Comparison of ENCODE assay signal across 22 cellular contexts in genomic region chr6:88072462-88072861, GRCh38. TPM values are rescaled to one million over a fixed set of nuclear protein-coding genes. Genes with fewer than 3 reads are reported as not detected.
DNase-seq lines count a peak whose midpoint lies in the region; ATAC-seq, FAIRE-seq and TF ChIP-seq lines count a peak whose summit lies in the region.
"Had no signal": no experiment of that assay in that cellular context is flagged by ENCODE, and none has a peak within 500 bp of the region (broad histone marks: within the 10 kb centered on the region; RNA-seq: fewer than 3 reads in every experiment).

No MANE protein-coding gene starts in this region.

- no peak overlapping the region for H3K4me2 ChIP-seq in HepG2 (ENCODE audit: low read depth, low read length)
- H3K4me2 ChIP-seq: A549 had no signal

- no peaks in the 10 kb centered on the region for H3K36me3 Mint-ChIP-seq in MCF 10A (ENCODE audit: insufficient read depth, unreplicated experiment)
- H3K36me3 Mint-ChIP-seq: CD4-positive, alpha-beta memory T cell had no signal

- H3K9me3 ChIP-seq in HepG2 (ENCODE audit: low read length) (no peaks in the 10 kb centered on the region), upper lobe of right lung (no peaks in the 10 kb centered on the region)
- H3K9me3 ChIP-seq: A549, HAP-1 had no signal

- intact Hi-C loops in MCF 10A (cut with micrococcal nuclease): no loop called here
- intact Hi-C loops in HepG2 (cut with micrococcal nuclease; ENCODE audit: unreplicated experiment): no loop called here
- intact Hi-C loops in upper lobe of right lung (cut with DNase I): no loop called here

- H3K36me3 ChIP-seq in bronchial epithelial cell (ENCODE audit: control insufficient read depth, insufficient read depth, low read length): no peaks in the 10 kb centered on the region
- H3K36me3 ChIP-seq in HepG2 (replicated peaks in 1 of 2; ENCODE audit: control insufficient read depth in 1 of 2, insufficient read depth in 2 of 2, low read length in 2 of 2): no peaks in the 10 kb centered on the region
- H3K36me3 ChIP-seq in upper lobe of right lung: no peaks in the 10 kb centered on the region
- H3K36me3 ChIP-seq: HAP-1 had no signal

- no peak for TF ChIP-seq EP300 in HepG2 (IDR thresholded peaks at IDR 0.05; ENCODE audit: low read depth in 2 of 2, low read length in 2 of 2)
- TF ChIP-seq EP300 in HepG2 (CRISPR knock-in tag; IDR thresholded peaks at IDR 0.05; ENCODE audit: borderline replicate concordance): no peak

- no peak overlapping the region for H3K4me3 Mint-ChIP-seq in MCF 10A (ENCODE audit: unreplicated experiment)
- H3K4me3 Mint-ChIP-seq: CD4-positive, alpha-beta memory T cell had no signal

- H3K9ac ChIP-seq in HepG2 (ENCODE audit: insufficient read depth, low read depth, low read length): no peak overlapping the region
- H3K9ac ChIP-seq: GM23248 had no signal

- TF ChIP-seq CTCF in MCF 10A (IDR thresholded peaks at IDR 0.05; ENCODE audit: unreplicated experiment) (no peak), bronchial epithelial cell (IDR thresholded peaks at IDR 0.05; ENCODE audit: insufficient read depth, low read length, severe bottlenecking) (no peak), HepG2 (CRISPR knock-in tag; IDR thresholded peaks at IDR 0.05) (no peak), upper lobe of right lung (IDR thresholded peaks at IDR 0.05) (no peak)

- FAIRE-seq in bronchial epithelial cell (lab: Jason Lieb, UNC): no peak
- FAIRE-seq in HepG2 (lab: Jason Lieb, UNC): no peak
- FAIRE-seq: A549, G401.6, GM12891 had no signal

- H2AFZ ChIP-seq in HepG2 (ENCODE audit: low read length): no peak overlapping the region
- H2AFZ ChIP-seq: GM23248 had no signal

- POLR2A ChIA-PET in MCF 10A (lab: Yijun Ruan, JAX) (no interaction called here), HepG2 (lab: Yijun Ruan, JAX) (no interaction called here)

- in situ Hi-C loops in T47D (cut with HindIII; ENCODE audit: low pct_unique_long_range_greater_than_20kb, low sequenced_read_pairs): no loop called here
- in situ Hi-C loops in HepG2 (cut with HindIII; ENCODE audit: extremely low pct_ligation_motif_present, low pct_unique_long_range_greater_than_20kb): no loop called here

- H4K20me1 ChIP-seq in HepG2 (ENCODE audit: insufficient read depth, low read length): no peaks in the 10 kb centered on the region

- no peaks in the 10 kb centered on the region for H3K4me1 Mint-ChIP-seq in MCF 10A (ENCODE audit: insufficient read depth, unreplicated experiment)
- H3K4me1 Mint-ChIP-seq: CD4-positive, alpha-beta memory T cell had no signal

- WGBS in HepG2 (ENCODE audit: low lambda C conversion rate): 10% methylated on average over 1 of the region's 1 CpG

- H3K79me2 ChIP-seq in HepG2 (ENCODE audit: insufficient read depth, low read length): no peaks in the 10 kb centered on the region

- H3K27ac Mint-ChIP-seq in MCF 10A (ENCODE audit: low read depth, unreplicated experiment): no peak overlapping the region
- H3K27ac Mint-ChIP-seq: CD4-positive, alpha-beta memory T cell had no signal

- H3K27me3 Mint-ChIP-seq in MCF 10A (ENCODE audit: insufficient read depth, unreplicated experiment): peaks cover 33% of the 10 kb centered on the region

- H3K4me3 ChIP-seq in bronchial epithelial cell (ENCODE audit: low read depth, low read length): no peak overlapping the region
- no peak overlapping the region for H3K4me3 ChIP-seq in HepG2 (replicated peaks in 1 of 3; ENCODE audit: insufficient read depth in 1 of 3, low read depth in 2 of 3, low read length in 3 of 3)
- H3K4me3 ChIP-seq in upper lobe of right lung: no peak overlapping the region
- H3K4me3 ChIP-seq: A549, GM23248, HAP-1 had no signal

- H3K27ac ChIP-seq in HepG2 (ENCODE audit: extremely low read length, insufficient read depth, low read length) (no peak overlapping the region), upper lobe of right lung (no peak overlapping the region)
- H3K27ac ChIP-seq: 22Rv1, A549, C4-2B, GM23248, HL-60 had no signal

- peak; percentile 2 to 64 for DNase-seq in T47D (ENCODE audit: low read depth in 1 of 2, low spot score in 1 of 2)
- no peak for DNase-seq in MCF 10A (ENCODE audit: unreplicated experiment)
- DNase-seq in bronchial epithelial cell (ENCODE audit: low read depth): peak; percentile 21
- DNase-seq in HepG2 (ENCODE audit: low spot score): peak; percentile 13
- DNase-seq in upper lobe of right lung: no peak
- no peak for DNase-seq in medulla oblongata (ENCODE audit: extremely low spot score)
- no peak for DNase-seq in NCI-H1694 (lab: John Stamatoyannopoulos, UW)
- no peak for DNase-seq in NOMO-1 treated with DMSO at 0.1 percent for 48 hours (lab: John Stamatoyannopoulos, UW; ENCODE audit: unreplicated experiment)
- DNase-seq: AML-193; CD4-positive, alpha-beta memory T cell; GM23248; IMR-90 had no signal

- H3K27me3 ChIP-seq in bronchial epithelial cell (ENCODE audit: control insufficient read depth, insufficient read depth, low read length): no peaks in the 10 kb centered on the region
- H3K27me3 ChIP-seq in HepG2 (ENCODE audit: control insufficient read depth in 1 of 2, insufficient read depth in 2 of 2, low read length in 2 of 2): no peaks in the 10 kb centered on the region; a peak in 1 of 5 replicates
- no peaks in the 10 kb centered on the region for H3K27me3 ChIP-seq in upper lobe of right lung

- CTCF ChIA-PET in MCF 10A (lab: Yijun Ruan, JAX): no interaction called here
- CTCF ChIA-PET in HepG2 (lab: Yijun Ruan, JAX; ENCODE audit: low intra/inter-chr PET ratio, low total read pairs): no interaction called here

- TF ChIP-seq RAD21 in HepG2 (CRISPR knock-in tag; IDR thresholded peaks at IDR 0.05): no peak

- H3K4me1 ChIP-seq in HepG2 (ENCODE audit: insufficient read depth, low read length) (no peaks in the 10 kb centered on the region), upper lobe of right lung (no peaks in the 10 kb centered on the region)
- H3K4me1 ChIP-seq: A549, HAP-1 had no signal

- H3K9me3 Mint-ChIP-seq in MCF 10A (ENCODE audit: unreplicated experiment): peaks cover 9% of the 10 kb centered on the region

- ATAC-seq in HepG2 (no peak), upper lobe of right lung (peak; percentile 75)
- ATAC-seq: A549 had no signal

- no TSS peak for BruUV-seq in MCF 10A (replicated peaks; lab: Mats Ljungman, UMichigan)
- no TSS peak for BruUV-seq in HepG2 (replicated peaks; lab: Mats Ljungman, UMichigan)

- TF ChIP-seq POLR2A in HepG2 (IDR thresholded peaks at IDR 0.05; ENCODE audit: insufficient read depth in 1 of 2, low read depth in 2 of 2, low read length in 2 of 2): no peak

TF ChIP-seq in HepG2, 621 proteins besides CTCF, POLR2A, EP300 and RAD21:
- TF ChIP-seq NFIC (IDR thresholded peaks at IDR 0.05; ENCODE audit: low read length): no peak
- TF ChIP-seq FOSL2 (CRISPR knock-in tag; IDR thresholded peaks at IDR 0.05): peak; percentile 41

RNA-seq across cellular contexts. Expression of gene SPACA1, which starts 24.8 kb away (rescaled TPM):
- total RNA-seq in MCF 10A (2022) (not detected in 2 replicates), bronchial epithelial cell (not detected in 2 replicates), HepG2 (2016; rRNA removed; fragmentation: Illumina TruSeq; extraction: Trizol) (not detected in 2 replicates), upper lobe of right lung (not detected)
- not detected in 2 replicates for total RNA-seq in HepG2 (2016; cell fraction: cytosol; rRNA removed; fragmentation: Illumina TruSeq; extraction: Trizol; ENCODE audit: low read depth)
- not detected in 2 replicates for total RNA-seq in HepG2 (2016; cell fraction: insoluble cytoplasmic fraction; rRNA removed; fragmentation: Illumina TruSeq; extraction: Trizol)
- not detected in 2 replicates for total RNA-seq in HepG2 (2016; cell fraction: membrane; rRNA removed; fragmentation: Illumina TruSeq; extraction: Trizol)
- not detected in 2 replicates for total RNA-seq in HepG2 (2016; cell fraction: nucleus; rRNA removed; fragmentation: Illumina TruSeq; extraction: Trizol)
- 0.07 TPM in 1 of 2 replicates, not detected in the other for polyA plus RNA-seq in HepG2 (2011; rRNA removed)
- not detected in 2 replicates for polyA plus RNA-seq in HepG2 (2011; cell fraction: cytosol; rRNA removed)
- not detected in 2 replicates for polyA plus RNA-seq in HepG2 (2011; cell fraction: nucleus; rRNA removed)
- polyA plus RNA-seq in HepG2 (2012): not detected in 2 replicates
- polyA plus RNA-seq in HepG2 (2016; cell fraction: cytosol; fragmentation: Illumina TruSeq; extraction: Trizol; ENCODE audit: low read depth): not detected in 2 replicates
- not detected in 2 replicates for polyA plus RNA-seq in HepG2 (2016; cell fraction: insoluble cytoplasmic fraction; fragmentation: Illumina TruSeq; extraction: Trizol; ENCODE audit: low read depth)
- not detected in 2 replicates for polyA plus RNA-seq in HepG2 (2016; cell fraction: membrane; fragmentation: Illumina TruSeq; extraction: Trizol; ENCODE audit: low read depth)
- polyA plus RNA-seq in HepG2 (2016; cell fraction: nucleus; fragmentation: Illumina TruSeq; extraction: Trizol; ENCODE audit: insufficient read depth, low read depth): not detected in 2 replicates
- not detected in 2 replicates for polyA minus RNA-seq in HepG2 (2011; rRNA and poly(A)+ RNA removed; ENCODE audit: low replicate concordance)
- polyA minus RNA-seq in HepG2 (2011; cell fraction: cytosol; rRNA and poly(A)+ RNA removed): not detected in 2 replicates
- not detected in 2 replicates for polyA minus RNA-seq in HepG2 (2011; cell fraction: nucleus; rRNA and poly(A)+ RNA removed)
- total RNA-seq: CD4-positive, alpha-beta memory T cell; GM23248; H4; HT1080; IMR-90 had no signal
- polyA plus RNA-seq: A549; BJ; CD4-positive, alpha-beta memory T cell; GM23248; IMR-90 had no signal

Comparison
In these comparisons a context has a peak if more than half of its experiments do, and no peak if none do; other contexts are left out.
1. DNase-seq: peak in T47D (2 of 2), bronchial epithelial cell (single experiment) and HepG2 (single experiment); none in MCF 10A (single experiment), upper lobe of right lung (single experiment), medulla oblongata (single experiment), NCI-H1694 (single experiment) and NOMO-1 treated with DMSO at 0.1 percent for 48 hours (single experiment).